In the genomic region with DNA sequence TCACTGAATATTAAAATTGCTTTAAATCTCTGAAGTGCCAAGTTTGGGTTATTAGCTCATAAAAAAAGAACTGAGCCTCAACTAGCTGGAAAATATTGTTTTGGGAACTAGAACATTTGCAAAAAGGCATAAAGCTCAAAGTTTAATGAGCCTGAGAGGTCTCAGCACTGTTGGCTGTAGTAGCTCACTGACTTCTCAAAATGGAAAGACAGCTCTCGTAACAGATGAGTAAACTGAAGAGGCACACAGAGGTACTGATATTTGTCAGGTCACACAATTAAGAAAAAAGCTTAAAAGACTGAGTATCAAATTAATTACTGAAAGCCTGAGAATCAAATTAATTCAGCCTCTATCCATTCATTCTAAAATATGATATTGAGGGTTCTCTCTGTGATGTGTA, we compare ENCODE assay signal across 6 cellular contexts.
A peak's percentile ranks its signal among the peaks of the same experiment; 100 is the strongest.
DNase-seq lines count a peak whose midpoint lies in the region; ATAC-seq, FAIRE-seq and TF ChIP-seq lines count a peak whose summit lies in the region.
"Not testable (repeated sequence)": the region's sequence is repeated elsewhere in the genome, so short reads cannot be mapped to it uniquely, and the experiment has no call there.

No MANE protein-coding gene starts in this region.

- intact Hi-C loops in GM12878 (cut with micrococcal nuclease; ENCODE audit: unreplicated experiment) = not testable (repeated sequence)

- not testable (repeated sequence) for H3K9ac ChIP-seq in OCI-LY1 (ENCODE audit: low read length); GM12878 (ENCODE audit: control insufficient read depth, insufficient read depth, low read length)

- H3F3A ChIP-seq in OCI-LY1 (ENCODE audit: insufficient read depth, low read length) = not testable (repeated sequence)

- H4K20me1 ChIP-seq in OCI-LY1 (ENCODE audit: insufficient read depth, low read length); GM12878 (ENCODE audit: control insufficient read depth, insufficient read depth): not testable (repeated sequence)

- TF ChIP-seq CTCF in A549 (IDR thresholded peaks at IDR 0.05); GM12865 (IDR thresholded peaks at IDR 0.05; ENCODE audit: insufficient read depth, low read depth, low read length, missing control alignments); OCI-LY1 (IDR thresholded peaks at IDR 0.05; ENCODE audit: low read length); GM12878 (IDR thresholded peaks at IDR 0.05 in 2 of 3, conservative IDR thresholded peaks at IDR 0.05 in 1 of 3; ENCODE audit: control insufficient read depth in 2 of 3, extremely low read depth in 1 of 3, insufficient read depth in 1 of 3, low read depth in 3 of 3, low read length in 3 of 3): not testable (repeated sequence)

- not testable (repeated sequence) for ATAC-seq in A549
- ATAC-seq in GM18868 (IDR thresholded peaks at IDR 0.05; ENCODE audit: unreplicated experiment) = peak; percentile 63
- ATAC-seq in HG02610 (IDR thresholded peaks at IDR 0.05; ENCODE audit: unreplicated experiment) = peak; percentile 51
- ATAC-seq in GM12878 = peak; percentile 45; the same call in 1 of the 3 replicates

- peak; percentile 85 for FAIRE-seq in A549 (lab: Jason Lieb, UNC)
- not testable (repeated sequence) for FAIRE-seq in GM12878 (lab: Jason Lieb, UNC)

- not testable (repeated sequence) for TF ChIP-seq POLR2A in A549 (IDR thresholded peaks at IDR 0.05; ENCODE audit: low read length); GM12878 (IDR thresholded peaks at IDR 0.05; ENCODE audit: low read depth, low read length)

- in situ Hi-C loops in GM12878 (cut with MboI) = not testable (repeated sequence)

- not testable (repeated sequence) for DNase-seq in A549 (ENCODE audit: low read depth in 1 of 2, low spot score in 1 of 2); GM12878 (ENCODE audit: low read depth, low spot score)
- peak; percentile 3 for DNase-seq in GM12865 (ENCODE audit: low read depth)

- CTCF ChIA-PET in A549 (lab: Yijun Ruan, JAX); GM12878 (lab: Yijun Ruan, JAX): not testable (repeated sequence)

- H3K27ac ChIP-seq in A549; GM12878 (ENCODE audit: control insufficient read depth, insufficient read depth): not testable (repeated sequence)
- H3K27ac ChIP-seq in OCI-LY1 (ENCODE audit: low read depth, low read length, poor library complexity, severe bottlenecking) = peak overlapping the region; percentile 59

- not testable (repeated sequence) for H3K9me2 ChIP-seq in OCI-LY1 (ENCODE audit: low read depth, low read length)

- not testable (repeated sequence) for H3K79me2 ChIP-seq in OCI-LY1 (ENCODE audit: insufficient read depth, low read length); GM12878 (ENCODE audit: control insufficient read depth, insufficient read depth, low read length)

- not testable (repeated sequence) for H3K9me3 ChIP-seq in A549; OCI-LY1 (ENCODE audit: low read length); GM12878 (replicated peaks; ENCODE audit: control insufficient read depth, insufficient read depth, low read length)

- H2AFZ ChIP-seq in OCI-LY1 (ENCODE audit: low read length); GM12878 (ENCODE audit: control insufficient read depth, low read depth, low read length): not testable (repeated sequence)

- not testable (repeated sequence) for BruUV-seq in GM12878 (replicated peaks; lab: Mats Ljungman, UMichigan)

- H3K36me3 ChIP-seq in OCI-LY1 (ENCODE audit: insufficient read depth, low read length); GM12878 (ENCODE audit: control insufficient read depth in 2 of 2, insufficient read depth in 2 of 2, low read length in 1 of 2): not testable (repeated sequence)

- WGBS in A549 (ENCODE audit: missing lambda C conversion rate) = 77% methylated on average over 1 of the region's 1 CpG
- 0% methylated on average over 1 of the region's 1 CpG for WGBS in GM12878 (ENCODE audit: insufficient coverage, insufficient replicate concordance, low lambda C conversion rate, missing lambda C conversion rate)

- H3K27me3 ChIP-seq in OCI-LY1 (ENCODE audit: insufficient read depth, low read length); GM12878 (replicated peaks in 1 of 2; ENCODE audit: control insufficient read depth in 2 of 2, insufficient read depth in 2 of 2, low read length in 1 of 2): not testable (repeated sequence)

- H3K4me2 ChIP-seq in A549; OCI-LY1 (ENCODE audit: low read length); GM12878 (ENCODE audit: control insufficient read depth, insufficient read depth): not testable (repeated sequence)

- POLR2A ChIA-PET in A549 (lab: Yijun Ruan, JAX); GM12878 (lab: Charles Lee): not testable (repeated sequence)

- not testable (repeated sequence) for TF ChIP-seq EP300 in A549 (IDR thresholded peaks at IDR 0.05); GM12878 (IDR thresholded peaks at IDR 0.05; ENCODE audit: borderline replicate concordance in 1 of 2, control insufficient read depth in 1 of 2, low read depth in 2 of 2, low read length in 2 of 2)

- H3K4me3 ChIP-seq in A549; GM12865 (ENCODE audit: low read depth, low read length); OCI-LY1 (ENCODE audit: low read depth, low read length, poor library complexity, severe bottlenecking); GM12878: not testable (repeated sequence)

- H3K4me1 ChIP-seq in A549; GM12878 (ENCODE audit: control insufficient read depth, insufficient read depth, low read length): not testable (repeated sequence)
- peaks cover 16% of the 10 kb centered on the region for H3K4me1 ChIP-seq in OCI-LY1 (ENCODE audit: insufficient read depth, low read length, severe bottlenecking)

- SMC1A ChIA-PET in GM12878 (lab: Charles Lee; ENCODE audit: uncharacterized antibody, unreplicated experiment) = interaction anchor here (0.6 kb wide), 1 partner anchor 44 kb away, joined by 3 read pairs; no protein-coding TSS in a partner anchor

- TF ChIP-seq RAD21 in A549 (conservative IDR thresholded peaks at IDR 0.05 in 1 of 2, IDR thresholded peaks at IDR 0.05 in 1 of 2); GM12878 (IDR thresholded peaks at IDR 0.05; ENCODE audit: insufficient read depth, low read depth, low read length): not testable (repeated sequence)

- RAD21 ChIA-PET in GM12878 (lab: Charles Lee; ENCODE audit: unreplicated experiment) = not testable (repeated sequence)
